In the genomic region with DNA sequence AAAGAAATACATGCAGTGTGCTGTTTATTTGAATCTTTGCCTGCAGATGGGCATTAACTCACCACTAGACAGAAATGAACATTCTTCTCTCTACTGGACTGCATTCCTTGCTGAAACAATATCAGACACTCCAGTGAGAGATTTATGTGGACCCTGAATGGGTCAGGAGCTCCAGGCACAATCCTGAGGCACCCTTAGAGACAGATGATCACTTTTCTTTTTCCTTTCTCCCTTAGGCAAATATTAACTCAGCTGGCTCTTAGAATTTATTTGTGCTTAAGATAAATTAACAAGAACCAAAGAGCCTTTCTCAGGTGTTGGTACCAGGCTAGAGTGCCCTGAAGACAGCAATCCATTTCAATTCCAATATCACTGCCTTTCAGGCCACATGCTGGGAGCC, we compare ENCODE assay signal across 12 cellular contexts.
A peak's percentile ranks its signal among the peaks of the same experiment; 100 is the strongest.
DNase-seq lines count a peak whose midpoint lies in the region; ATAC-seq and TF ChIP-seq lines count a peak whose summit lies in the region.
"Had no signal": no experiment of that assay in that cellular context is flagged by ENCODE, and none has a peak within 500 bp of the region (broad histone marks: within the 10 kb centered on the region; RNA-seq: fewer than 3 reads in every experiment).

No MANE protein-coding gene starts in this region.

- ATAC-seq in GM21576 (IDR thresholded peaks at IDR 0.05; ENCODE audit: unreplicated experiment) (no peak), GM18867 (IDR thresholded peaks at IDR 0.05; ENCODE audit: unreplicated experiment) (no peak)
- ATAC-seq: K562, Panc1 had no signal

- peaks cover 5% of the 10 kb centered on the region for H3K9me3 ChIP-seq in OCI-LY1 (ENCODE audit: low read length)

- H3F3A ChIP-seq in OCI-LY1 (ENCODE audit: insufficient read depth, low read length): no peaks in the 10 kb centered on the region

- peak overlapping the region; percentile 5 for H3K27ac ChIP-seq in OCI-LY1 (ENCODE audit: low read depth, low read length, poor library complexity, severe bottlenecking)
- H3K27ac ChIP-seq: SJCRH30 had no signal

- no peaks in the 10 kb centered on the region for H4K20me1 ChIP-seq in OCI-LY1 (ENCODE audit: insufficient read depth, low read length)

- peaks cover 37% of the 10 kb centered on the region for H3K4me1 ChIP-seq in OCI-LY1 (ENCODE audit: insufficient read depth, low read length, severe bottlenecking)

- no peak overlapping the region for H3K4me3 ChIP-seq in OCI-LY1 (ENCODE audit: low read depth, low read length, poor library complexity, severe bottlenecking)
- H3K4me3 ChIP-seq: K562, SJCRH30 had no signal

- no peaks in the 10 kb centered on the region for H3K79me2 ChIP-seq in OCI-LY1 (ENCODE audit: insufficient read depth, low read length)

- H3K4me2 ChIP-seq in OCI-LY1 (ENCODE audit: low read length): no peak overlapping the region

- peak; percentile 44 to 95 (median 77) for DNase-seq in NCI-H1417 (lab: John Stamatoyannopoulos, UW)
- DNase-seq in NCI-H1417 treated with DMSO at 0.1 percent for 48 hours (lab: John Stamatoyannopoulos, UW): no peak
- peak; percentile 94 for DNase-seq in NCI-H187 treated with DMSO at 0.1 percent for 48 hours (lab: John Stamatoyannopoulos, UW)
- DNase-seq in renal cortical epithelial cell (ENCODE audit: low read depth): peak; percentile 62
- no peak for DNase-seq in effector CD8-positive, alpha-beta T cell (lab: John Stamatoyannopoulos, UW)
- DNase-seq: NCI-H510A treated with DMSO at 0.1 percent for 48 hours had no signal

- no peak overlapping the region for H2AFZ ChIP-seq in OCI-LY1 (ENCODE audit: low read length)

- no peak for TF ChIP-seq CTCF in OCI-LY1 (IDR thresholded peaks at IDR 0.05; ENCODE audit: low read length)

- H3K36me3 ChIP-seq in OCI-LY1 (ENCODE audit: insufficient read depth, low read length): no peaks in the 10 kb centered on the region
- H3K36me3 ChIP-seq: SJCRH30 had no signal

- H3K27me3 ChIP-seq in OCI-LY1 (ENCODE audit: insufficient read depth, low read length): no peaks in the 10 kb centered on the region
- H3K27me3 ChIP-seq: SJCRH30 had no signal

- no peaks in the 10 kb centered on the region for H3K9me2 ChIP-seq in OCI-LY1 (ENCODE audit: low read depth, low read length)

- no peak overlapping the region for H3K9ac ChIP-seq in OCI-LY1 (ENCODE audit: low read length)

Comparison
In these comparisons a context has a peak if more than half of its experiments do, and no peak if none do; other contexts are left out.
1. DNase-seq: peak in NCI-H1417 (3 of 3), NCI-H187 treated with DMSO at 0.1 percent for 48 hours (single experiment) and renal cortical epithelial cell (single experiment); none in NCI-H1417 treated with DMSO at 0.1 percent for 48 hours (single experiment) and effector CD8-positive, alpha-beta T cell (single experiment).